11 cellular contexts compared by ENCODE assay signal in genomic region chr2:121599963-121600651, GRCh38.
DNase-seq lines count a peak whose midpoint lies in the region; ATAC-seq and TF ChIP-seq lines count a peak whose summit lies in the region.
"Had no signal": no experiment of that assay in that cellular context is flagged by ENCODE, and none has a peak within 500 bp of the region (broad histone marks: within the 10 kb centered on the region; RNA-seq: fewer than 3 reads in every experiment).

No MANE protein-coding gene starts in this region.

- no peak overlapping the region for H3K4me3 Mint-ChIP-seq in activated naive CD8-positive, alpha-beta T cell treated with anti-CD3 and anti-CD28 coated beads, Interleukin-2, amount 50 U/mL, for 24 hours

- POLR2A ChIA-PET in RWPE1 (lab: Yijun Ruan, JAX; ENCODE audit: low non-redundant PET) = no interaction called here

- H3K27me3 Mint-ChIP-seq in activated naive CD8-positive, alpha-beta T cell treated with anti-CD3 and anti-CD28 coated beads, Interleukin-2, amount 50 U/mL, for 24 hours = no peaks in the 10 kb centered on the region

- peaks cover 59% of the 10 kb centered on the region for H3K4me1 Mint-ChIP-seq in activated naive CD8-positive, alpha-beta T cell treated with anti-CD3 and anti-CD28 coated beads, Interleukin-2, amount 50 U/mL, for 24 hours

- DNase-seq in GM12865 (ENCODE audit: low read depth) = peak; percentile 79
- DNase-seq in activated naive CD8-positive, alpha-beta T cell treated with anti-CD3 and anti-CD28 coated beads, Interleukin-2, amount 50 U/mL, for 24 hours = no peak
- DNase-seq in midbrain (lab: John Stamatoyannopoulos, UW) = no peak
- DNase-seq in T-helper 2 cell = no peak
- no peak for DNase-seq in RWPE1 (ENCODE audit: low spot score)
- no peak for DNase-seq in NK-92 treated with Interleukin-12 subunit alpha and Interleukin-12 subunit beta, amount 100 ng/mL, for 24 hours (lab: John Stamatoyannopoulos, UW)
- DNase-seq: NCI-H1105, Peyer's patch had no signal

- H3K9me3 Mint-ChIP-seq in activated naive CD8-positive, alpha-beta T cell treated with anti-CD3 and anti-CD28 coated beads, Interleukin-2, amount 50 U/mL, for 24 hours = no peaks in the 10 kb centered on the region

- H3K27ac Mint-ChIP-seq in activated naive CD8-positive, alpha-beta T cell treated with anti-CD3 and anti-CD28 coated beads, Interleukin-2, amount 50 U/mL, for 24 hours = peak overlapping the region; percentile 43

- no peak overlapping the region for H3K27ac ChIP-seq in RWPE1
- H3K27ac ChIP-seq: C4-2B, Peyer's patch had no signal

- peaks cover 32% of the 10 kb centered on the region for H3K36me3 Mint-ChIP-seq in activated naive CD8-positive, alpha-beta T cell treated with anti-CD3 and anti-CD28 coated beads, Interleukin-2, amount 50 U/mL, for 24 hours (ENCODE audit: low read depth)

- ATAC-seq in GM19395 (IDR thresholded peaks at IDR 0.05; ENCODE audit: unreplicated experiment) (peak; percentile 56), HG03103 (IDR thresholded peaks at IDR 0.05; ENCODE audit: low read depth, unreplicated experiment) (peak; percentile 50)
- ATAC-seq in activated naive CD8-positive, alpha-beta T cell treated with anti-CD3 and anti-CD28 coated beads, Interleukin-2, amount 50 U/mL, for 24 hours = no peak

- no peak for TF ChIP-seq CTCF in GM12865 (IDR thresholded peaks at IDR 0.05; ENCODE audit: insufficient read depth, low read depth, low read length, missing control alignments)
- no peak for TF ChIP-seq CTCF in RWPE1 (conservative IDR thresholded peaks at IDR 0.05; ENCODE audit: low read depth)

- no peak overlapping the region for H3K4me3 ChIP-seq in GM12865 (ENCODE audit: low read depth, low read length)
- H3K4me3 ChIP-seq: Peyer's patch had no signal

- CTCF ChIA-PET in RWPE1 (lab: Yijun Ruan, JAX) = no interaction called here
